1 cellular context compared by ENCODE assay signal in the genomic region with DNA sequence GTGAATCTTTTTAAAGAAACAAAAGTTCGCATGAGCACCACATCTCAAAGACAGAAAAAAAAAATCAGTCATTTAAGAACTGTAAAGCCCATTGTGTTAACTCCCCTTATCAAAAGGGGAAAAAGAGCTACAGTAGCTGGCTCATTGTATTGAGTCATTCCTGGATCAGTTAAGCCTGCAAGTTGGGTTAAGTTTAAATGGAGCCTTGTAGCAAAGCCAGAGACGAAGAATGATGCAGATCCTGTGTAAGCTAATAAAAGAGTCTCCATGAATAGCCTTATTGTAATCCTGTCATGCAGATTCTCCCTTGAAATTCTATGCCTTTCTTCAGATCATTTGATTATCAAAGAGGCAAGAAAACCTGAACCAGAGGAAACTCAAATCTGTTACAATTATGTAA.
TF ChIP-seq lines count a peak whose summit lies in the region.

No MANE protein-coding gene starts in this region.

TF ChIP-seq in GM23338, 12 proteins besides CTCF, POLR2A, EP300 and RAD21 (continued from another document):
- TF ChIP-seq, protein P1, sequence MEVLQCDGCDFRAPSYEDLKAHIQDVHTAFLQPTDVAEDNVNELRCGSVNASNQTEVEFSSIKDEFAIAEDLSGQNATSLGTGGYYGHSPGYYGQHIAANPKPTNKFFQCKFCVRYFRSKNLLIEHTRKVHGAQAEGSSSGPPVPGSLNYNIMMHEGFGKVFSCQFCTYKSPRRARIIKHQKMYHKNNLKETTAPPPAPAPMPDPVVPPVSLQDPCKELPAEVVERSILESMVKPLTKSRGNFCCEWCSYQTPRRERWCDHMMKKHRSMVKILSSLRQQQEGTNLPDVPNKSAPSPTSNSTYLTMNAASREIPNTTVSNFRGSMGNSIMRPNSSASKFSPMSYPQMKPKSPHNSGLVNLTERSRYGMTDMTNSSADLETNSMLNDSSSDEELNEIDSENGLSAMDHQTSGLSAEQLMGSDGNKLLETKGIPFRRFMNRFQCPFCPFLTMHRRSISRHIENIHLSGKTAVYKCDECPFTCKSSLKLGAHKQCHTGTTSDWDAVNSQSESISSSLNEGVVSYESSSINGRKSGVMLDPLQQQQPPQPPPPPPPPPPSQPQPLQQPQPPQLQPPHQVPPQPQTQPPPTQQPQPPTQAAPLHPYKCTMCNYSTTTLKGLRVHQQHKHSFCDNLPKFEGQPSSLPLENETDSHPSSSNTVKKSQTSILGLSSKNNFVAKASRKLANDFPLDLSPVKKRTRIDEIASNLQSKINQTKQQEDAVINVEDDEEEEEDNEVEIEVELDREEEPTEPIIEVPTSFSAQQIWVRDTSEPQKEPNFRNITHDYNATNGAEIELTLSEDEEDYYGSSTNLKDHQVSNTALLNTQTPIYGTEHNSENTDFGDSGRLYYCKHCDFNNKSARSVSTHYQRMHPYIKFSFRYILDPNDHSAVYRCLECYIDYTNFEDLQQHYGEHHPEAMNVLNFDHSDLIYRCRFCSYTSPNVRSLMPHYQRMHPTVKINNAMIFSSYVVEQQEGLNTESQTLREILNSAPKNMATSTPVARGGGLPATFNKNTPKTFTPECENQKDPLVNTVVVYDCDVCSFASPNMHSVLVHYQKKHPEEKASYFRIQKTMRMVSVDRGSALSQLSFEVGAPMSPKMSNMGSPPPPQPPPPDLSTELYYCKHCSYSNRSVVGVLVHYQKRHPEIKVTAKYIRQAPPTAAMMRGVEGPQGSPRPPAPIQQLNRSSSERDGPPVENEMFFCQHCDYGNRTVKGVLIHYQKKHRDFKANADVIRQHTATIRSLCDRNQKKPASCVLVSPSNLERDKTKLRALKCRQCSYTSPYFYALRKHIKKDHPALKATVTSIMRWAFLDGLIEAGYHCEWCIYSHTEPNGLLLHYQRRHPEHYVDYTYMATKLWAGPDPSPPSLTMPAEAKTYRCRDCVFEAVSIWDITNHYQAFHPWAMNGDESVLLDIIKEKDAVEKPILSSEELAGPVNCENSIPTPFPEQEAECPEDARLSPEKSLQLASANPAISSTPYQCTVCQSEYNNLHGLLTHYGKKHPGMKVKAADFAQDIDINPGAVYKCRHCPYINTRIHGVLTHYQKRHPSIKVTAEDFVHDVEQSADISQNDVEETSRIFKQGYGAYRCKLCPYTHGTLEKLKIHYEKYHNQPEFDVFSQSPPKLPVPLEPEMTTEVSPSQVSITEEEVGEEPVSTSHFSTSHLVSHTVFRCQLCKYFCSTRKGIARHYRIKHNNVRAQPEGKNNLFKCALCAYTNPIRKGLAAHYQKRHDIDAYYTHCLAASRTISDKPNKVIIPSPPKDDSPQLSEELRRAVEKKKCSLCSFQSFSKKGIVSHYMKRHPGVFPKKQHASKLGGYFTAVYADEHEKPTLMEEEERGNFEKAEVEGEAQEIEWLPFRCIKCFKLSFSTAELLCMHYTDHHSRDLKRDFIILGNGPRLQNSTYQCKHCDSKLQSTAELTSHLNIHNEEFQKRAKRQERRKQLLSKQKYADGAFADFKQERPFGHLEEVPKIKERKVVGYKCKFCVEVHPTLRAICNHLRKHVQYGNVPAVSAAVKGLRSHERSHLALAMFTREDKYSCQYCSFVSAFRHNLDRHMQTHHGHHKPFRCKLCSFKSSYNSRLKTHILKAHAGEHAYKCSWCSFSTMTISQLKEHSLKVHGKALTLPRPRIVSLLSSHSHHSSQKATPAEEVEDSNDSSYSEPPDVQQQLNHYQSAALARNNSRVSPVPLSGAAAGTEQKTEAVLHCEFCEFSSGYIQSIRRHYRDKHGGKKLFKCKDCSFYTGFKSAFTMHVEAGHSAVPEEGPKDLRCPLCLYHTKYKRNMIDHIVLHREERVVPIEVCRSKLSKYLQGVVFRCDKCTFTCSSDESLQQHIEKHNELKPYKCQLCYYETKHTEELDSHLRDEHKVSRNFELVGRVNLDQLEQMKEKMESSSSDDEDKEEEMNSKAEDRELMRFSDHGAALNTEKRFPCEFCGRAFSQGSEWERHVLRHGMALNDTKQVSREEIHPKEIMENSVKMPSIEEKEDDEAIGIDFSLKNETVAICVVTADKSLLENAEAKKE (CRISPR knock-in tag; IDR thresholded peaks at IDR 0.05) = no peak
TF ChIP-seq in GM23338: peak in this region for 0.
